ENCODE assay signal across 12 cellular contexts in the genomic region with DNA sequence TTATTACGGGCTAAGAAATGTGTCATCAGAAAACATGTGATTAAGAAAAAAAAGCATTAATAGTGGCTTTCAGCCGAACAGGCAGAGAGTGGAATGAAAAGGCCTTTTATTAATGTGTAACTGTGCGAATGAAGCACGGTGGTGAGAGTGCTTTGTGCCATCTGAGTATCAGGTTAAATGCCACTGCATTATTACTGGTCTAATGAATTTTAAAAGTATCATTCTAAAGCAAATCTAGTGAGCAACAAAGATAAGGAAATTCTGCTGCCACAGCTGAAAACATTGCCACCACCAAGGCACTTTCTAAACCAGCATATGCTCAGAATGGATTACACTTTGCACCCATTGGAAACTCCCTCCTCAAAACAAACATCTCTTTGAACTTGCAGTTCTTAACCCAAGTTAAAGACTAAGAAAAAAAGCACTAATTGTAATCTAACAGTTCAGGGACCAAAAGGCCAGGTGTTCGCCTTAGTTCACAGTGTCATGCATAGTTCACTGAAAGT. TPM values are rescaled to one million over a fixed set of nuclear protein-coding genes. Genes with fewer than 3 reads are reported as not detected.
DNase-seq lines count a peak whose midpoint lies in the region; ATAC-seq and TF ChIP-seq lines count a peak whose summit lies in the region.
"Had no signal": no experiment of that assay in that cellular context is flagged by ENCODE, and none has a peak within 500 bp of the region (broad histone marks: within the 10 kb centered on the region; RNA-seq: fewer than 3 reads in every experiment).

No MANE protein-coding gene starts in this region.

- peak; percentile 63 for ATAC-seq in body of pancreas
- no peak for ATAC-seq in GM21515 (IDR thresholded peaks at IDR 0.05; ENCODE audit: unreplicated experiment)
- ATAC-seq: A549 had no signal

- H3K9me3 ChIP-seq in body of pancreas (no peaks in the 10 kb centered on the region), muscle layer of colon (ENCODE audit: low read length) (no peaks in the 10 kb centered on the region), vagina (no peaks in the 10 kb centered on the region)
- H3K9me3 ChIP-seq: A549 had no signal

- peak; percentile 23 for DNase-seq in NCI-H82 (lab: John Stamatoyannopoulos, UW)
- no peak for DNase-seq in NCI-H82 treated with DMSO at 0.1 percent for 48 hours (lab: John Stamatoyannopoulos, UW; ENCODE audit: unreplicated experiment)
- peak in 2 of 4 donors; percentile 17 to 29 for DNase-seq in body of pancreas
- no peak for DNase-seq in vagina (ENCODE audit: extremely low spot score in 2 of 2)
- no peak for DNase-seq in NCI-H2081 (lab: John Stamatoyannopoulos, UW)
- no peak for DNase-seq in NCI-H1048 (lab: John Stamatoyannopoulos, UW)
- DNase-seq: activated CD4-positive, alpha-beta T cell treated with anti-CD3 and anti-CD28 coated beads for 48 hours; NCI-H2029; SHP77 had no signal

- no peak for TF ChIP-seq CTCF in body of pancreas (IDR thresholded peaks at IDR 0.05)
- TF ChIP-seq CTCF in vagina (IDR thresholded peaks at IDR 0.05), result no peak

- TF ChIP-seq POLR2A in body of pancreas (IDR thresholded peaks at IDR 0.05), result no peak
- TF ChIP-seq POLR2A in vagina (IDR thresholded peaks at IDR 0.05), result no peak

- H3K9ac ChIP-seq in muscle layer of colon (ENCODE audit: low read length), result peak overlapping the region; percentile 45

- H3K4me3 ChIP-seq in body of pancreas (no peak overlapping the region), muscle layer of colon (ENCODE audit: low read depth in 1 of 2, low read length in 2 of 2) (peak overlapping the region in 1 of 2 donors; percentile 55), vagina (no peak overlapping the region)
- H3K4me3 ChIP-seq: A549 had no signal

- intact Hi-C loops in body of pancreas (cut with DNase I) (no loop called here), vagina (cut with DNase I) (no loop called here)

- WGBS in body of pancreas, 2 donors, result 10 to 14% methylated on average over 5 of the region's 5 CpGs

- peaks cover 20% of the 10 kb centered on the region for H3K4me1 ChIP-seq in body of pancreas
- H3K4me1 ChIP-seq in muscle layer of colon (ENCODE audit: insufficient read depth, low read length), result peaks cover 40% of the 10 kb centered on the region
- H3K4me1 ChIP-seq in vagina, result peaks cover 4% of the 10 kb centered on the region
- H3K4me1 ChIP-seq: A549 had no signal

- H3K36me3 ChIP-seq in body of pancreas (replicated peaks in 1 of 2; ENCODE audit: insufficient read depth in 1 of 2, low read depth in 2 of 2) (no peaks in the 10 kb centered on the region), muscle layer of colon (ENCODE audit: insufficient read depth, low read length) (no peaks in the 10 kb centered on the region), vagina (no peaks in the 10 kb centered on the region)

- H3K27me3 ChIP-seq in body of pancreas, result no peaks in the 10 kb centered on the region
- no peaks in the 10 kb centered on the region for H3K27me3 ChIP-seq in muscle layer of colon (ENCODE audit: control insufficient read depth in 1 of 2, insufficient read depth in 2 of 2, low read length in 2 of 2)
- no peaks in the 10 kb centered on the region for H3K27me3 ChIP-seq in vagina

- peak overlapping the region; percentile 4 to 74 (median 52) for H3K27ac ChIP-seq in body of pancreas
- H3K27ac ChIP-seq in muscle layer of colon (ENCODE audit: low read depth, low read length), result peak overlapping the region; percentile 58
- H3K27ac ChIP-seq in vagina, result peak overlapping the region; percentile 19
- H3K27ac ChIP-seq: A549 had no signal

RNA-seq across cellular contexts. Expression of a gene that starts 30.1 kb away (rescaled TPM):
- total RNA-seq in body of pancreas, result 1 to 10 TPM; 4.6 to 6.0 TPM
- 8.3 TPM for total RNA-seq in vagina
